ENCODE assay signal across 1 cellular context in genomic region chr3:196284396-196284795, GRCh38.
TF ChIP-seq lines count a peak whose summit lies in the region.

No MANE protein-coding gene starts in this region.

TF ChIP-seq in HEK293, 187 proteins besides CTCF, POLR2A, EP300 and RAD21 (continued from another document):
- no peak for TF ChIP-seq HIC1 (tag by site-specific recombination; IDR thresholded peaks at IDR 0.05)
- TF ChIP-seq ZNF791 (tag by site-specific recombination; IDR thresholded peaks at IDR 0.05) = no peak
- no peak for TF ChIP-seq AEBP2 (tag by site-specific recombination; IDR thresholded peaks at IDR 0.05; ENCODE audit: borderline replicate concordance)
- no peak for TF ChIP-seq YY2 (tag by site-specific recombination; IDR thresholded peaks at IDR 0.05)
- no peak for TF ChIP-seq ZNF16 (tag by site-specific recombination; IDR thresholded peaks at IDR 0.05; ENCODE audit: low read depth)
- TF ChIP-seq ZNF341 (tag by site-specific recombination; IDR thresholded peaks at IDR 0.05; ENCODE audit: low read depth) = no peak
- no peak for TF ChIP-seq ZNF777 (tag by site-specific recombination; IDR thresholded peaks at IDR 0.05; ENCODE audit: borderline replicate concordance)
- TF ChIP-seq ZBTB10 (tag by site-specific recombination; IDR thresholded peaks at IDR 0.05) = no peak
- no peak for TF ChIP-seq ZNF701 (tag by site-specific recombination; IDR thresholded peaks at IDR 0.05)
- peak; percentile 38; the same call in 1 of the 2 replicates for TF ChIP-seq ZNF10 (tag by site-specific recombination; IDR thresholded peaks at IDR 0.05)
- no peak for TF ChIP-seq ZNF174 (tag by site-specific recombination; IDR thresholded peaks at IDR 0.05)
- TF ChIP-seq ZNF416 (tag by site-specific recombination; IDR thresholded peaks at IDR 0.05) = no peak
- TF ChIP-seq ZNF280D (tag by site-specific recombination; IDR thresholded peaks at IDR 0.05) = no peak
- peak; percentile 87 for TF ChIP-seq PRDM1 (tag by site-specific recombination; IDR thresholded peaks at IDR 0.05)
- TF ChIP-seq ZFHX2 (tag by site-specific recombination; conservative IDR thresholded peaks at IDR 0.05) = no peak
- no peak for TF ChIP-seq ZNF600 (tag by site-specific recombination; IDR thresholded peaks at IDR 0.05)
- TF ChIP-seq ZNF292 (tag by site-specific recombination; IDR thresholded peaks at IDR 0.05; ENCODE audit: borderline replicate concordance, low read depth) = no peak
- peak; percentile 38; the same call in 1 of the 2 replicates for TF ChIP-seq ZBTB48 (tag by site-specific recombination; IDR thresholded peaks at IDR 0.05)
